ENCODE assay signal across 23 cellular contexts in genomic region chr7:1057416-1058291, GRCh38. TPM values are rescaled to one million over a fixed set of nuclear protein-coding genes. Genes with fewer than 3 reads are reported as not detected.
A peak's percentile ranks its signal among the peaks of the same experiment; 100 is the strongest.
DNase-seq lines count a peak whose midpoint lies in the region; ATAC-seq, FAIRE-seq and TF ChIP-seq lines count a peak whose summit lies in the region.
"Had no signal": no experiment of that assay in that cellular context is flagged by ENCODE, and none has a peak within 500 bp of the region (broad histone marks: within the 10 kb centered on the region; RNA-seq: fewer than 3 reads in every experiment).

No MANE protein-coding gene starts in this region.

- in situ Hi-C loops in K562 (cut with MboI), result no loop called here

- POLR2A ChIA-PET in K562 (lab: Yijun Ruan, JAX), result interaction anchor here (1.4 to 1.5 kb wide), 2 partner anchors 12 to 16 kb away, joined by 3 to 6 read pairs; no protein-coding TSS in a partner anchor

- peaks cover 3% of the 10 kb centered on the region for H3K9me1 ChIP-seq in K562 (ENCODE audit: control insufficient read depth, insufficient read depth, low read length)

- H3K9me3 ChIP-seq in BLaER1, result no peaks in the 10 kb centered on the region
- H3K9me3 ChIP-seq in BLaER1 treated with 17β-estradiol and CSF1 and Interleukin-3, amounts not matched to agents 10 nM and 100 nM (replicated peaks in 1 of 11), result no peaks in the 10 kb centered on the region
- H3K9me3 ChIP-seq in K562 (replicated peaks; ENCODE audit: control insufficient read depth, insufficient read depth, low read depth, low read length), result no peaks in the 10 kb centered on the region
- no peaks in the 10 kb centered on the region for H3K9me3 ChIP-seq in neuronal stem cell (replicated peaks in 1 of 2; ENCODE audit: control insufficient read depth in 2 of 2, insufficient read depth in 1 of 2, low read depth in 1 of 2, low read length in 2 of 2)

- TF ChIP-seq CTCF in K562 (IDR thresholded peaks at IDR 0.05 in 2 of 3, conservative IDR thresholded peaks at IDR 0.05 in 1 of 3; ENCODE audit: insufficient read depth in 2 of 3, low read depth in 1 of 3, low read length in 3 of 3), result no peak
- TF ChIP-seq CTCF in omental fat pad (IDR thresholded peaks at IDR 0.05), result no peak

- H3K27ac ChIP-seq in BLaER1, result peak overlapping the region; percentile 94
- H3K27ac ChIP-seq in BLaER1 treated with 17β-estradiol and CSF1 and Interleukin-3, amounts not matched to agents 10 nM and 100 nM, result peak overlapping the region in 7 of 11 experiments; percentile 46 to 92 (median 84); a peak in 13 of 22 replicates
- no peak overlapping the region for H3K27ac ChIP-seq in K562 (ENCODE audit: extremely low read depth, low read depth, low read length)
- no peak overlapping the region for H3K27ac ChIP-seq in neuronal stem cell (replicated peaks; ENCODE audit: low read length)

- no peak for TF ChIP-seq POLR2A in K562 (conservative IDR thresholded peaks at IDR 0.05)

- H2BK15ac ChIP-seq in neuronal stem cell (ENCODE audit: low read length), result peak overlapping the region; percentile 68

- peak overlapping the region; percentile 92 for H3K23ac ChIP-seq in neuronal stem cell (ENCODE audit: low read depth, low read length, poor library complexity)

- 96% methylated on average over 57 of the region's 62 CpGs for WGBS in K562 (ENCODE audit: insufficient coverage, low coverage, missing lambda C conversion rate)
- no CpG with 5 or more reads among the region's 62 CpGs for WGBS in neuronal stem cell (ENCODE audit: extremely low coverage in 2 of 2, insufficient read length in 2 of 2, insufficient replicate concordance in 1 of 2), 2 donors

- peak overlapping the region; percentile 30 for H2BK12ac ChIP-seq in neuronal stem cell (ENCODE audit: low read length)

- H2BK120ac ChIP-seq in neuronal stem cell (ENCODE audit: low read depth, low read length), result no peak overlapping the region

- no peak for TF ChIP-seq RAD21 in K562 (CRISPR knock-in tag; conservative IDR thresholded peaks at IDR 0.05 in 1 of 2, IDR thresholded peaks at IDR 0.05 in 1 of 2)

- intact Hi-C loops in K562 (cut with micrococcal nuclease), result no loop called here

- H3K14ac ChIP-seq in neuronal stem cell (ENCODE audit: low read length), result peak overlapping the region; percentile 47

- no peak for DNase-seq in K562 (ENCODE audit: extremely low read depth in 1 of 4, low spot score in 3 of 4)
- no peak for DNase-seq in neuronal stem cell (ENCODE audit: low spot score)
- no peak for DNase-seq in C1 segment of cervical spinal cord (lab: John Stamatoyannopoulos, UW)
- DNase-seq in omental fat pad (ENCODE audit: low spot score), result no peak
- DNase-seq in retina, result no peak
- DNase-seq: ACHN; AML-193; Caco-2; CD4-positive, CD25-positive, alpha-beta regulatory T cell; H7; Karpas-422; NCI-H1048; NCI-H1436; NCI-H2029 treated with DMSO at 0.1 percent for 48 hours; NCI-H2171; NCI-H69; SHP77 treated with DMSO at 0.1 percent for 48 hours had no signal

- H3K27me3 ChIP-seq in BLaER1 (no peaks in the 10 kb centered on the region), K562 (ENCODE audit: control insufficient read depth in 2 of 2, insufficient read depth in 2 of 2, low read length in 2 of 2) (no peaks in the 10 kb centered on the region), neuronal stem cell (ENCODE audit: control insufficient read depth in 3 of 3, insufficient read depth in 3 of 3, low read depth in 1 of 3, low read length in 3 of 3) (peaks cover 0 to 2% (median 0%) of the 10 kb centered on the region in 3 experiments)
- H3K27me3 ChIP-seq in BLaER1 treated with 17β-estradiol and CSF1 and Interleukin-3, amounts not matched to agents 10 nM and 100 nM, result peaks cover 0 to 24% (median 0%) of the 10 kb centered on the region in 11 experiments; a peak in 4 of 22 replicates

- no peak for ATAC-seq in K562
- ATAC-seq in omental fat pad (ENCODE audit: low FRiP score), result no peak
- ATAC-seq: SK-N-SH treated with all-trans-retinoic acid at 6 μM for 48 hours had no signal

- CTCF ChIA-PET in K562 (lab: Yijun Ruan, JAX; ENCODE audit: low intra/inter-chr PET ratio), result no interaction called here

- H2AK5ac ChIP-seq in neuronal stem cell (ENCODE audit: low read depth, low read length), result peak overlapping the region; percentile 90

- H3K4me3 ChIP-seq in BLaER1 (peak overlapping the region; percentile 73; the same call in 1 of the 2 replicates), K562 (no peak overlapping the region), neuronal stem cell (ENCODE audit: low read length in 2 of 2) (peak overlapping the region in 1 of 2 donors; percentile 42)
- peak overlapping the region in 3 of 10 experiments; percentile 17 to 64 (median 34); a peak in 3 of 20 replicates for H3K4me3 ChIP-seq in BLaER1 treated with 17β-estradiol and CSF1 and Interleukin-3, amounts not matched to agents 10 nM and 100 nM

- no peak for FAIRE-seq in K562 (lab: Jason Lieb, UNC)
- FAIRE-seq: G401.6, RCC 7860 had no signal

- H3K36me3 ChIP-seq in BLaER1, result peaks cover 16% of the 10 kb centered on the region
- peaks cover 0 to 15% (median 10%) of the 10 kb centered on the region in 11 experiments; a peak in 14 of 22 replicates for H3K36me3 ChIP-seq in BLaER1 treated with 17β-estradiol and CSF1 and Interleukin-3, amounts not matched to agents 10 nM and 100 nM
- H3K36me3 ChIP-seq in K562 (ENCODE audit: control insufficient read depth, insufficient read depth, low read length), result peaks cover 6% of the 10 kb centered on the region; the same call in 1 of the 3 replicates
- H3K36me3 ChIP-seq in neuronal stem cell (replicated peaks in 1 of 2; ENCODE audit: control insufficient read depth in 2 of 2, insufficient read depth in 2 of 2, low read length in 2 of 2), result peaks cover 7 to 9% of the 10 kb centered on the region in 2 donors

- H3K4ac ChIP-seq in neuronal stem cell (ENCODE audit: low read length), result no peak overlapping the region

- no TSS peak for BruUV-seq in K562 (replicated peaks; lab: Mats Ljungman, UMichigan)

- peak overlapping the region; percentile 100 for H3K4me2 ChIP-seq in BLaER1
- peak overlapping the region; percentile 43 to 100 (median 100) for H3K4me2 ChIP-seq in BLaER1 treated with 17β-estradiol and CSF1 and Interleukin-3, amounts not matched to agents 10 nM and 100 nM
- no peak overlapping the region for H3K4me2 ChIP-seq in K562 (ENCODE audit: insufficient read depth, low read length)
- no peak overlapping the region for H3K4me2 ChIP-seq in neuronal stem cell (ENCODE audit: insufficient read depth, low read length, poor library complexity, severe bottlenecking)

- peaks cover 14% of the 10 kb centered on the region for H3K79me1 ChIP-seq in neuronal stem cell (ENCODE audit: low read depth, low read length)

- TF ChIP-seq EP300 in K562 (IDR thresholded peaks at IDR 0.05; ENCODE audit: low read length), result no peak

- H2BK5ac ChIP-seq in neuronal stem cell (ENCODE audit: low read length), result peak overlapping the region; percentile 91

- peak overlapping the region; percentile 18 for H3K18ac ChIP-seq in neuronal stem cell (ENCODE audit: low read length)

- H3K9ac ChIP-seq in BLaER1, result peak overlapping the region; percentile 57
- peak overlapping the region in 8 of 11 experiments; percentile 11 to 85 (median 38); a peak in 12 of 22 replicates for H3K9ac ChIP-seq in BLaER1 treated with 17β-estradiol and CSF1 and Interleukin-3, amounts not matched to agents 10 nM and 100 nM
- H3K9ac ChIP-seq in K562 (ENCODE audit: insufficient read depth in 1 of 2, low read depth in 2 of 2, low read length in 2 of 2), result no peak overlapping the region
- peak overlapping the region; percentile 54 for H3K9ac ChIP-seq in neuronal stem cell (ENCODE audit: low read depth, low read length, poor library complexity)

- peaks cover 10% of the 10 kb centered on the region; the same call in 1 of the 3 replicates for H3K79me2 ChIP-seq in K562 (ENCODE audit: control insufficient read depth, insufficient read depth, low read length)

- H3K4me1 ChIP-seq in BLaER1 (peaks cover 95% of the 10 kb centered on the region), K562 (replicated peaks in 1 of 2; ENCODE audit: control insufficient read depth in 2 of 2, insufficient read depth in 2 of 2, low read length in 2 of 2) (peaks cover 36 to 83% of the 10 kb centered on the region in 2 experiments), neuronal stem cell (ENCODE audit: control insufficient read depth in 2 of 2, insufficient read depth in 1 of 2, low read depth in 1 of 2, low read length in 2 of 2) (peaks cover 20 to 45% of the 10 kb centered on the region in 2 donors)
- peaks cover 93 to 96% (median 95%) of the 10 kb centered on the region in 10 experiments for H3K4me1 ChIP-seq in BLaER1 treated with 17β-estradiol and CSF1 and Interleukin-3, amounts not matched to agents 10 nM and 100 nM
- H3K4me1 ChIP-seq: Caco-2 had no signal

- H4K20me1 ChIP-seq in BLaER1 (peaks cover 53% of the 10 kb centered on the region), K562 (replicated peaks; ENCODE audit: control insufficient read depth, insufficient read depth, low read length) (0 out of 2 replicates have a peak, but pooled peaks cover 2% of the 10 kb centered on the region)
- H4K20me1 ChIP-seq in BLaER1 treated with 17β-estradiol and CSF1 and Interleukin-3, amounts not matched to agents 10 nM and 100 nM, result peaks cover 0 to 74% (median 44%) of the 10 kb centered on the region in 11 experiments; a peak in 18 of 22 replicates

- no peak overlapping the region for H2AFZ ChIP-seq in K562 (ENCODE audit: low read depth, low read length)
- no peak overlapping the region for H2AFZ ChIP-seq in neuronal stem cell (ENCODE audit: low read length)

- H4K91ac ChIP-seq in neuronal stem cell (ENCODE audit: low read depth, low read length, poor library complexity), result no peak overlapping the region

- H4K8ac ChIP-seq in neuronal stem cell (ENCODE audit: low read depth, low read length), result no peak overlapping the region

RNA-seq across cellular contexts. Expression of gene GPR146, which starts 13.3 kb away (rescaled TPM):
- 8.9 and 13.9 TPM in 2 replicates for total RNA-seq in K562 (2011; cell fraction: chromatin; rRNA removed; ENCODE audit: low replicate concordance)
- 11.3 and 14.1 TPM in 2 replicates for total RNA-seq in K562 (2011; cell fraction: nucleolus; rRNA removed)
- 6.3 and 7.0 TPM in 2 replicates for total RNA-seq in K562 (2011; cell fraction: nucleoplasm; rRNA removed)
- total RNA-seq in K562 (2014; rRNA removed), result 0.41 and 1.3 TPM in 2 replicates
- total RNA-seq in K562 (2014; rRNA removed; fragmentation: Illumina TruSeq; extraction: Trizol), result 0.22 and 0.45 TPM in 2 replicates
- 0.40 and 0.68 TPM in 2 replicates for total RNA-seq in K562 (2015; rRNA removed; fragmentation: Illumina TruSeq; extraction: Trizol)
- total RNA-seq in K562 (2021), result 1.9 and 2.6 TPM in 2 replicates
- 2.5 and 3.6 TPM in 2 replicates for polyA plus RNA-seq in K562 (2011; rRNA removed)
- 2.5 and 8.6 TPM in 2 replicates for polyA plus RNA-seq in K562 (2011; cell fraction: cytosol; rRNA removed)
- 2.9 TPM in 2 replicates for polyA plus RNA-seq in K562 (2011; cell fraction: nucleus; rRNA removed)
- polyA plus RNA-seq in K562 (2012), result 1.8 and 2.2 TPM in 2 replicates
- 0.46 and 0.64 TPM in 2 replicates for polyA plus RNA-seq in K562 (2014; fragmentation: Illumina TruSeq; extraction: Trizol)
- polyA plus RNA-seq in K562 (2014; fragmentation: Nextera tagmentation; extraction: Ambion mirVana), result not detected
- polyA plus RNA-seq in K562 (2014; rRNA removed), result 0.67 and 1.8 TPM in 2 replicates
- 1.3 and 4.1 TPM in 2 replicates for polyA minus RNA-seq in K562 (2011; rRNA and poly(A)+ RNA removed)
- polyA minus RNA-seq in K562 (2011; cell fraction: cytosol; rRNA and poly(A)+ RNA removed), result 1.9 and 2.6 TPM in 2 replicates
- 5.8 and 6.2 TPM in 2 replicates for polyA minus RNA-seq in K562 (2011; cell fraction: nucleus; rRNA and poly(A)+ RNA removed)
- 1.7 TPM for polyA plus RNA-seq in neuronal stem cell (2013, experiment 1 of 2)
- 1.5 TPM for polyA plus RNA-seq in neuronal stem cell (2013, experiment 2 of 2)
- 10 to 100 TPM; 29.6 to 89.8 (median 56.9) TPM for total RNA-seq in omental fat pad
- total RNA-seq: MCF 10A had no signal

RNA-seq across cellular contexts. Expression of gene GPER1, which starts 30.3 kb away (rescaled TPM):
- 0.18 and 0.28 TPM in 2 replicates for total RNA-seq in K562 (2011; cell fraction: chromatin; rRNA removed; ENCODE audit: low replicate concordance)
- total RNA-seq in K562 (2011; cell fraction: nucleolus; rRNA removed), result 0.17 TPM in 1 of 2 replicates, not detected in the other
- total RNA-seq in K562 (2011; cell fraction: nucleoplasm; rRNA removed), result not detected in 2 replicates
- 0.08 and 0.09 TPM in 2 replicates for total RNA-seq in K562 (2014; rRNA removed)
- not detected in 2 replicates for total RNA-seq in K562 (2014; rRNA removed; fragmentation: Illumina TruSeq; extraction: Trizol)
- total RNA-seq in K562 (2015; rRNA removed; fragmentation: Illumina TruSeq; extraction: Trizol), result 0.04 TPM in 1 of 2 replicates, not detected in the other
- total RNA-seq in K562 (2021), result 0.11 TPM in 1 of 2 replicates, not detected in the other
- polyA plus RNA-seq in K562 (2011; rRNA removed), result 0.08 and 0.14 TPM in 2 replicates
- 0.03 and 0.19 TPM in 2 replicates for polyA plus RNA-seq in K562 (2011; cell fraction: cytosol; rRNA removed)
- 0.09 TPM in 1 of 2 replicates, not detected in the other for polyA plus RNA-seq in K562 (2011; cell fraction: nucleus; rRNA removed)
- polyA plus RNA-seq in K562 (2012), result 0.18 and 0.21 TPM in 2 replicates
- not detected in 2 replicates for polyA plus RNA-seq in K562 (2014; fragmentation: Illumina TruSeq; extraction: Trizol)
- polyA plus RNA-seq in K562 (2014; fragmentation: Nextera tagmentation; extraction: Ambion mirVana), result not detected
- not detected in 2 replicates for polyA plus RNA-seq in K562 (2014; rRNA removed)
- 0.36 TPM in 1 of 2 replicates, not detected in the other for polyA minus RNA-seq in K562 (2011; rRNA and poly(A)+ RNA removed)
- not detected in 2 replicates for polyA minus RNA-seq in K562 (2011; cell fraction: cytosol; rRNA and poly(A)+ RNA removed)
- polyA minus RNA-seq in K562 (2011; cell fraction: nucleus; rRNA and poly(A)+ RNA removed), result 0.13 TPM in 1 of 2 replicates, not detected in the other
- 0.63 TPM for polyA plus RNA-seq in neuronal stem cell (2013, experiment 1 of 2)
- 0.66 TPM for polyA plus RNA-seq in neuronal stem cell (2013, experiment 2 of 2)
- 10 to 100 TPM in 1 of 4 donors, 1 to 10 TPM in 3; 3.2 to 18.9 (median 4.1) TPM for total RNA-seq in omental fat pad
- total RNA-seq: CD4-positive, CD25-positive, alpha-beta regulatory T cell had no signal

Comparison
In these comparisons a context has a peak if more than half of its experiments do, and no peak if none do; other contexts are left out.
1. H3K27ac ChIP-seq: peak in BLaER1 (single experiment) and BLaER1 treated with 17β-estradiol and CSF1 and Interleukin-3, amounts not matched to agents 10 nM and 100 nM (7 of 11); none in K562 (single experiment) and neuronal stem cell (single experiment).
2. H3K4me2 ChIP-seq: peak in BLaER1 (single experiment) and BLaER1 treated with 17β-estradiol and CSF1 and Interleukin-3, amounts not matched to agents 10 nM and 100 nM (11 of 11); none in K562 (single experiment) and neuronal stem cell (single experiment).
3. H3K9ac ChIP-seq: peak in BLaER1 (single experiment), BLaER1 treated with 17β-estradiol and CSF1 and Interleukin-3, amounts not matched to agents 10 nM and 100 nM (8 of 11) and neuronal stem cell (single experiment); none in K562 (0 of 2).